Comparison of ENCODE assay signal across 1 cellular context in genomic region chr13:30848332-30849027, GRCh38.
TF ChIP-seq lines count a peak whose summit lies in the region.

No MANE protein-coding gene starts in this region.

TF ChIP-seq in IMR-90, 13 proteins besides CTCF, POLR2A, EP300 and RAD21:
- no peak for TF ChIP-seq MXI1 (IDR thresholded peaks at IDR 0.05; ENCODE audit: borderline replicate concordance, low read depth, low read length)
- no peak for TF ChIP-seq SMC3 (IDR thresholded peaks at IDR 0.05; ENCODE audit: low read depth, low read length)
